Comparison of ENCODE assay signal across 11 cellular contexts in genomic region chr18:54726143-54726542, GRCh38.
"Had no signal": no experiment of that assay in that cellular context is flagged by ENCODE, and none has a peak within 500 bp of the region (broad histone marks: within the 10 kb centered on the region; RNA-seq: fewer than 3 reads in every experiment).

No MANE protein-coding gene starts in this region.

- H3K4me3 ChIP-seq: GM23248, GM23338, HAP-1 had no signal

- H3K4me1 ChIP-seq: HAP-1 had no signal

- ATAC-seq: GM23338, HCT116 had no signal

- DNase-seq: GM23248, GOT3, H7, H9, HCEC 1CT, HFFc6 had no signal

- H2AFZ ChIP-seq: GM23248, GM23338 had no signal

- H3K27ac ChIP-seq: GM23248 had no signal

- H3K4me2 ChIP-seq: GM23338 had no signal

- H3K9me3 ChIP-seq: HAP-1 had no signal

- H3K36me3 ChIP-seq: HAP-1 had no signal

- H3K9ac ChIP-seq: GM23248 had no signal

- FAIRE-seq: H1, H54 had no signal
